23 cellular contexts compared by ENCODE assay signal in the genomic region with DNA sequence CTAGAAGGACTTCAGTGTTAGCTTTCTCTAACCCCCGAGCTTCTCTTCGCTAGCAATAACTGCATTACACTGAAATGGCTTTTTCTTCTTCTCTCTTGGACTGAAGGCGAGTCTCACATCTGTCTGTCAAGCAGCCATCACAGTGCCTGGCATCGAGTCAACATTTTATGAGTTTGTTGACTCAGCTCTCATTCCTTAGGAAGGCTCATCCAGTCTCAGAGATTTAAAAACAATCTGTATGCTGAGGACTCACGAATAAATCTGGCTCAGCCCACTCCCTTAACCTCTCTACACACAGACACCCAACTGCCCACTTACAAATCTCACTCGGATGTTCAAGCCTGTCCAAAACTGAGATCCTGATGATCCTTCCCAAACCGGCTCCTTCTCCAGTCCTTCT.
DNase-seq lines count a peak whose midpoint lies in the region; TF ChIP-seq lines count a peak whose summit lies in the region.
"Had no signal": no experiment of that assay in that cellular context is flagged by ENCODE, and none has a peak within 500 bp of the region (broad histone marks: within the 10 kb centered on the region; RNA-seq: fewer than 3 reads in every experiment).

No MANE protein-coding gene starts in this region.

- H3K36me3 ChIP-seq in fibroblast of lung (ENCODE audit: control insufficient read depth, insufficient read depth, low read length): no peaks in the 10 kb centered on the region
- H3K36me3 ChIP-seq: gastrocnemius medialis, lower lobe of right lung, stomach had no signal

- no peaks in the 10 kb centered on the region for H3K27me3 ChIP-seq in fibroblast of lung (ENCODE audit: control insufficient read depth, insufficient read depth, low read length)

- no peak overlapping the region for H3K4me2 ChIP-seq in fibroblast of lung (ENCODE audit: extremely low read depth, insufficient read depth, low read length)

- no peak overlapping the region for H2AFZ ChIP-seq in fibroblast of lung (ENCODE audit: low read length)

- H3K4me3 ChIP-seq in fibroblast of lung (replicated peaks in 1 of 4; ENCODE audit: control extremely low read depth in 1 of 4, insufficient read depth in 1 of 4, low read depth in 3 of 4, low read length in 4 of 4): no peak overlapping the region
- no peak overlapping the region for H3K4me3 ChIP-seq in skeletal muscle cell (ENCODE audit: low read depth, low read length)
- H3K4me3 ChIP-seq: gastrocnemius medialis, lower lobe of right lung, psoas muscle, stomach had no signal

- no peak overlapping the region for H3K27ac ChIP-seq in fibroblast of lung (ENCODE audit: insufficient read depth, low read length)
- H3K27ac ChIP-seq: gastrocnemius medialis, lower lobe of right lung, psoas muscle, stomach had no signal

- no peaks in the 10 kb centered on the region for H3K4me1 ChIP-seq in fibroblast of lung (ENCODE audit: control insufficient read depth, extremely low read depth, insufficient read depth, low read length)
- H3K4me1 ChIP-seq: gastrocnemius medialis, lower lobe of right lung, psoas muscle, stomach had no signal

- H3K9me3 ChIP-seq in fibroblast of lung (ENCODE audit: control insufficient read depth, insufficient read depth, low read depth, low read length): no peaks in the 10 kb centered on the region
- H3K9me3 ChIP-seq: gastrocnemius medialis, lower lobe of right lung, psoas muscle, stomach had no signal

- H3K9ac ChIP-seq in fibroblast of lung (ENCODE audit: insufficient read depth, low read length): no peak overlapping the region

- DNase-seq in DMS79 treated with DMSO at 0.1 percent for 48 hours (lab: John Stamatoyannopoulos, UW): peak; percentile 73
- peak; percentile 16 for DNase-seq in NCI-H2029 (lab: John Stamatoyannopoulos, UW)
- peak; percentile 25 to 54 for DNase-seq in fibroblast of lung (ENCODE audit: low read depth in 2 of 2)
- DNase-seq in skeletal muscle cell (ENCODE audit: low read depth): peak; percentile 29
- DNase-seq in midbrain (lab: John Stamatoyannopoulos, UW): no peak
- no peak for DNase-seq in T-helper 9 cell
- DNase-seq in NCI-H1436 treated with DMSO at 0.1 percent for 48 hours (lab: John Stamatoyannopoulos, UW): no peak
- no peak for DNase-seq in SW 1271 (lab: John Stamatoyannopoulos, UW)
- DNase-seq: activated CD8-positive, alpha-beta T cell treated with anti-CD3 and anti-CD28 coated beads, Interleukin-2, amount 10 ng/mL, durations not matched to agents 7 days and 5 days; activated naive CD8-positive, alpha-beta T cell treated with anti-CD3 and anti-CD28 coated beads, Interleukin-2, amount 50 U/mL, for 24 hours; AML-193; central memory CD4-positive, alpha-beta T cell; effector memory CD8-positive, alpha-beta T cell; gastrocnemius medialis; HCEC 1CT; lower lobe of right lung; naive thymus-derived CD8-positive, alpha-beta T cell; NCI-H2081 treated with DMSO at 0.1 percent for 48 hours; NCI-H774; psoas muscle; RPMI8226; stomach; T-cell had no signal

- no peak for TF ChIP-seq CTCF in fibroblast of lung (conservative IDR thresholded peaks at IDR 0.05 in 1 of 2, IDR thresholded peaks at IDR 0.05 in 1 of 2; ENCODE audit: low read depth in 1 of 2, low read length in 2 of 2)

- no peaks in the 10 kb centered on the region for H4K20me1 ChIP-seq in fibroblast of lung (ENCODE audit: control insufficient read depth, extremely low read depth, insufficient read depth, low read length)

- H3K79me2 ChIP-seq in fibroblast of lung (ENCODE audit: control insufficient read depth, insufficient read depth, low read length): no peaks in the 10 kb centered on the region

Comparison
In these comparisons a context has a peak if more than half of its experiments do, and no peak if none do; other contexts are left out.
1. DNase-seq: peak in DMS79 treated with DMSO at 0.1 percent for 48 hours (single experiment), NCI-H2029 (single experiment), fibroblast of lung (2 of 2) and skeletal muscle cell (single experiment); none in midbrain (single experiment), T-helper 9 cell (single experiment), NCI-H1436 treated with DMSO at 0.1 percent for 48 hours (single experiment) and SW 1271 (0 of 2).